12 cellular contexts compared by ENCODE assay signal in genomic region chr12:53064613-53065415, GRCh38. TPM values are rescaled to one million over a fixed set of nuclear protein-coding genes. Genes with fewer than 3 reads are reported as not detected.
A peak's percentile ranks its signal among the peaks of the same experiment; 100 is the strongest.
DNase-seq lines count a peak whose midpoint lies in the region; ATAC-seq and TF ChIP-seq lines count a peak whose summit lies in the region.
"Had no signal": no experiment of that assay in that cellular context is flagged by ENCODE, and none has a peak within 500 bp of the region (broad histone marks: within the 10 kb centered on the region; RNA-seq: fewer than 3 reads in every experiment).

No MANE protein-coding gene starts in this region.

- H3K4me3 Mint-ChIP-seq in Caco-2 (ENCODE audit: unreplicated experiment) (no peak overlapping the region), brain (no peak overlapping the region)
- H3K4me3 Mint-ChIP-seq: CD4-positive, alpha-beta T cell had no signal

- no peak overlapping the region for H3K4me2 ChIP-seq in skeletal muscle satellite cell (ENCODE audit: low read length)

- POLR2A ChIA-PET in Caco-2 (lab: Charles Lee), result interaction anchor here (1.3 kb wide), 1 partner anchor 14 kb away, joined by 18 read pairs; the partner anchor contains the start of gene SPRYD3

- H3K27ac Mint-ChIP-seq in Caco-2 (ENCODE audit: unreplicated experiment) (peak overlapping the region; percentile 34), brain (peak overlapping the region in 4 of 5 experiments; percentile 25 to 90 (median 67))
- H3K27ac Mint-ChIP-seq: CD4-positive, alpha-beta T cell had no signal

- H3K9ac ChIP-seq in skeletal muscle satellite cell (ENCODE audit: low read depth, low read length), result peak overlapping the region; percentile 46

- no peaks in the 10 kb centered on the region for H3K27me3 Mint-ChIP-seq in Caco-2 (ENCODE audit: insufficient read depth, unreplicated experiment)
- H3K27me3 Mint-ChIP-seq in brain, result no peaks in the 10 kb centered on the region
- H3K27me3 Mint-ChIP-seq: CD4-positive, alpha-beta T cell had no signal

- H3K36me3 Mint-ChIP-seq in Caco-2 (ENCODE audit: insufficient read depth, unreplicated experiment) (peaks cover 9% of the 10 kb centered on the region), brain (peaks cover 11% of the 10 kb centered on the region)

- no TSS peak for BruUV-seq in Caco-2 (replicated peaks; lab: Mats Ljungman, UMichigan)

- TF ChIP-seq CTCF in Caco-2 (IDR thresholded peaks at IDR 0.05; ENCODE audit: insufficient read depth in 1 of 2, low read depth in 1 of 2, low read length in 1 of 2, severe bottlenecking in 1 of 2, unreplicated experiment in 1 of 2), result no peak
- no peak for TF ChIP-seq CTCF in brain (conservative IDR thresholded peaks at IDR 0.05)

- no peak for ATAC-seq in HG03432 (IDR thresholded peaks at IDR 0.05; ENCODE audit: unreplicated experiment)
- no peak for ATAC-seq in GM21528 (IDR thresholded peaks at IDR 0.05; ENCODE audit: low FRiP score, unreplicated experiment)

- no peaks in the 10 kb centered on the region for H3K9me3 ChIP-seq in Caco-2
- H3K9me3 ChIP-seq in skeletal muscle satellite cell (replicated peaks; ENCODE audit: low read length), result no peaks in the 10 kb centered on the region

- H3K4me1 ChIP-seq in Caco-2 (peaks cover 7% of the 10 kb centered on the region), skeletal muscle satellite cell (ENCODE audit: control insufficient read depth, insufficient read depth, low read length) (peaks cover 62% of the 10 kb centered on the region)

- intact Hi-C loops in Caco-2 (cut with micrococcal nuclease; ENCODE audit: unreplicated experiment), result no loop called here

- peaks cover 3% of the 10 kb centered on the region; the same call in 1 of the 2 replicates for H3K36me3 ChIP-seq in Caco-2 (ENCODE audit: control insufficient read depth, insufficient read depth, low read length)
- H3K36me3 ChIP-seq in skeletal muscle satellite cell (ENCODE audit: insufficient read depth, low read length), result peaks cover 66% of the 10 kb centered on the region

- CTCF ChIA-PET in Caco-2 (lab: Charles Lee), result interaction anchor here (0.6 to 3.2 kb wide), 20 partner anchors 11 to 315 kb away, joined by 3 to 95 read pairs (median 8); partner anchors contain the start of genes AAAS, CSAD, EIF4B and IGFBP6

- DNase-seq in Caco-2 (peak in 1 of 2 experiments; percentile 17), islet precursor cell (peak; percentile 53), dedifferentiated amniotic fluid mesenchymal stem cell (ENCODE audit: extremely low spot score) (no peak), SW 1271 (lab: John Stamatoyannopoulos, UW) (no peak)
- DNase-seq: CD4-positive, alpha-beta T cell; MM.1S; NCI-H446; T-helper 9 cell had no signal

- H3K27me3 ChIP-seq in Caco-2 (replicated peaks; ENCODE audit: control insufficient read depth, insufficient read depth, low read length) (no peaks in the 10 kb centered on the region), skeletal muscle satellite cell (ENCODE audit: control insufficient read depth, insufficient read depth, low read length) (no peaks in the 10 kb centered on the region)

- peaks cover 6% of the 10 kb centered on the region for H3K4me1 Mint-ChIP-seq in Caco-2 (ENCODE audit: low read depth, unreplicated experiment)
- H3K4me1 Mint-ChIP-seq in brain, result peaks cover 32% of the 10 kb centered on the region

- H3K9me3 Mint-ChIP-seq in Caco-2 (ENCODE audit: unreplicated experiment), result no peaks in the 10 kb centered on the region
- no peaks in the 10 kb centered on the region for H3K9me3 Mint-ChIP-seq in brain
- H3K9me3 Mint-ChIP-seq: CD4-positive, alpha-beta T cell had no signal

- H3K4me3 ChIP-seq in Caco-2 (ENCODE audit: low read depth, low read length) (no peak overlapping the region), skeletal muscle satellite cell (ENCODE audit: low read length) (no peak overlapping the region)

RNA-seq across cellular contexts. Expression of gene SPRYD3, which starts 14.4 kb away (rescaled TPM):
- total RNA-seq in Caco-2 (2022), result 8.2 and 8.8 TPM in 2 replicates
- 77.1 TPM for polyA plus RNA-seq in brain (ENCODE audit: insufficient read depth, low read depth, low replicate concordance)
- 23.4 and 29.4 TPM in 2 replicates for total RNA-seq in skeletal muscle satellite cell (2012; rRNA removed)

RNA-seq across cellular contexts. Expression of gene TNS2, which starts 14.9 kb away (rescaled TPM):
- total RNA-seq in Caco-2 (2022), result 2.4 and 4.4 TPM in 2 replicates
- polyA plus RNA-seq in brain (ENCODE audit: insufficient read depth, low read depth, low replicate concordance), result 32.4 TPM
- total RNA-seq in skeletal muscle satellite cell (2012; rRNA removed), result 67.9 and 70.8 TPM in 2 replicates

RNA-seq across cellular contexts. Expression of gene IGFBP6, which starts 32.7 kb away (rescaled TPM):
- total RNA-seq in Caco-2 (2022), result 34.7 and 43.3 TPM in 2 replicates
- polyA plus RNA-seq in brain (ENCODE audit: insufficient read depth, low read depth, low replicate concordance), result 17.3 TPM
- 603 and 918 TPM in 2 replicates for total RNA-seq in skeletal muscle satellite cell (2012; rRNA removed)

RNA-seq across cellular contexts. Expression of gene SOAT2, which starts 38.5 kb away (rescaled TPM):
- 6.5 and 9.7 TPM in 2 replicates for total RNA-seq in Caco-2 (2022)
- not detected for polyA plus RNA-seq in brain (ENCODE audit: insufficient read depth, low read depth, low replicate concordance)
- 0.44 TPM in 1 of 2 replicates, not detected in the other for total RNA-seq in skeletal muscle satellite cell (2012; rRNA removed)

RNA-seq across cellular contexts. Expression of gene EIF4B, which starts 58.6 kb away (rescaled TPM):
- total RNA-seq in Caco-2 (2022), result 445 and 452 TPM in 2 replicates
- 216 TPM for polyA plus RNA-seq in brain (ENCODE audit: insufficient read depth, low read depth, low replicate concordance)
- total RNA-seq in skeletal muscle satellite cell (2012; rRNA removed), result 788 and 899 TPM in 2 replicates
